ENCODE assay signal across 8 cellular contexts in the genomic region with DNA sequence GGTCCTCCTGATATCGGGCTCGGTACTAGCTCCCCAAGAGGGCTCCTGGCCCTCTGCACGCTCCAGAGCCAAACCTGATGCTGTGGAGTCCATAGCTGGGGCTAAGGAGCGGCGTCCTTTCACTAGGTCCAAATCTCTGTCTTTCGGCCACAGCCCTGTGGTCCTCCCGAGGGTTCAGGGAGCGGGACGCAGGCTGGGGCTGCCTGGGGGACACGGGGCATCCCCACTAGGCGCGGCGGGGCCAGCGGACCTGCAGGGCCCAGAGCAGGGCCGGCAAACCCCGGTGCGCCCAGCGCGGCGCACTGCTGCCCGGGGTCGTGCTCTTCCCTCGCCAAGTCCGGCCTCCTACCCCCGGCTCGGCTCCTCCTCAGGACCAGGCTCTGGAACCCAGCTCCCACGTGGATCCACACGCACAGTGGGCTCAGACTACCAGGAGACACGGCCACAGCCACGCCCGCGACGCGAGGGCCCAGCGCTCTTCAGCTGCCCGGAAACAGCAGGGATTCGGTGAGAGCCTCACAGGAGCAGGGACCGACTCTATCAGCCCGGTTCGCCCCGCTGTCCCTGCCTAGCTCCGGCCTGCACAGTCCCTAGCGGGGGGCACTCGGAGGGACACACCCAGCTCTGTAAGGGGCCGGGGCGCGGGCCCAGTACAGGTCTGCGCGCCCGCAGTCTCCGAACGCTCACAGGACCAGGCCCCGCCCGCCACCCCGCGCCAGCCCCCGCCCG. TPM values are rescaled to one million over a fixed set of nuclear protein-coding genes. Genes with fewer than 3 reads are reported as not detected.
DNase-seq lines count a peak whose midpoint lies in the region; ATAC-seq and TF ChIP-seq lines count a peak whose summit lies in the region.

No MANE protein-coding gene starts in this region.

- peaks cover 49% of the 10 kb centered on the region for H3K36me3 Mint-ChIP-seq in CD4-positive, alpha-beta T cell (ENCODE audit: low read depth)
- H3K36me3 Mint-ChIP-seq in brain = peaks cover 46% of the 10 kb centered on the region

- H3K27me3 Mint-ChIP-seq in CD4-positive, alpha-beta T cell = no peaks in the 10 kb centered on the region
- H3K27me3 Mint-ChIP-seq in brain = peaks cover 3% of the 10 kb centered on the region

- no peak for TF ChIP-seq CTCF in CD4-positive, alpha-beta T cell (IDR thresholded peaks at IDR 0.05)
- TF ChIP-seq CTCF in brain (conservative IDR thresholded peaks at IDR 0.05) = no peak

- H3K4me3 Mint-ChIP-seq in CD4-positive, alpha-beta T cell = peak overlapping the region; percentile 83
- H3K4me3 Mint-ChIP-seq in brain = peak overlapping the region; percentile 88 to 91 (median 88)

- peak in 5 of 10 experiments; percentile 11 to 44 (median 16) for DNase-seq in CD4-positive, alpha-beta T cell
- DNase-seq in RKO (ENCODE audit: low spot score) = peak; percentile 54
- peak; percentile 83 for DNase-seq in retina
- no peak for DNase-seq in AML-193 (lab: John Stamatoyannopoulos, UW)

- peak overlapping the region; percentile 58 for H3K4me3 ChIP-seq in iPS-15b (ENCODE audit: low read depth, low read length)

- H3K27ac Mint-ChIP-seq in CD4-positive, alpha-beta T cell = peak overlapping the region; percentile 76
- H3K27ac Mint-ChIP-seq in brain = peak overlapping the region in 4 of 5 experiments; percentile 83 to 93 (median 84)

- H3K9me3 ChIP-seq in CD4-positive, alpha-beta T cell (ENCODE audit: control insufficient read depth, low read length) = peaks cover 11% of the 10 kb centered on the region
- H3K9me3 ChIP-seq in iPS-15b (ENCODE audit: control insufficient read depth, insufficient read depth, low read length) = no peaks in the 10 kb centered on the region

- no peaks in the 10 kb centered on the region for H3K27me3 ChIP-seq in CD4-positive, alpha-beta T cell (ENCODE audit: control insufficient read depth, insufficient read depth, low read length)
- H3K27me3 ChIP-seq in iPS-15b (ENCODE audit: control insufficient read depth, insufficient read depth, low read length) = peaks cover 14% of the 10 kb centered on the region

- intact Hi-C loops in CD4-positive, alpha-beta T cell (cut with DNase I, micrococcal nuclease) = loop anchor here (1.0 to 5.0 kb wide), 3 partner anchors 37 to 82 kb away; partner anchors contain the start of gene MRPS5 (in 1 of the 2)

- H3K4me1 ChIP-seq in iPS-15b (ENCODE audit: control insufficient read depth, insufficient read depth, low read length) = no peaks in the 10 kb centered on the region

- peaks cover 3% of the 10 kb centered on the region for H3K36me3 ChIP-seq in iPS-15b (ENCODE audit: control insufficient read depth, insufficient read depth, low read length)

- peak overlapping the region; percentile 33 for H3K27ac ChIP-seq in CD4-positive, alpha-beta T cell (ENCODE audit: low read depth, low read length)

- H3K4me1 Mint-ChIP-seq in CD4-positive, alpha-beta T cell (ENCODE audit: low read depth) = peaks cover 21% of the 10 kb centered on the region
- peaks cover 30% of the 10 kb centered on the region for H3K4me1 Mint-ChIP-seq in brain

- CTCF ChIA-PET in CD4-positive, alpha-beta T cell (lab: Charles Lee) = interaction anchor here (1.4 kb wide), 1 partner anchor 38 kb away, joined by 5 read pairs; the partner anchor contains the start of gene MRPS5

- ATAC-seq in CD4-positive, alpha-beta T cell (ENCODE audit: poor library complexity) = peak; percentile 58
- ATAC-seq in GM19023 (IDR thresholded peaks at IDR 0.05; ENCODE audit: unreplicated experiment) (peak; percentile 56), HG03097 (IDR thresholded peaks at IDR 0.05; ENCODE audit: low FRiP score, unreplicated experiment) (peak; percentile 32)

- peaks cover 7% of the 10 kb centered on the region for H3K9me3 Mint-ChIP-seq in CD4-positive, alpha-beta T cell
- H3K9me3 Mint-ChIP-seq in brain = peaks cover 11 to 25% (median 21%) of the 10 kb centered on the region in 5 experiments

- POLR2A ChIA-PET in CD4-positive, alpha-beta T cell (lab: Charles Lee) = interaction anchor here (1.0 to 3.8 kb wide), 11 partner anchors 11 to 244 kb away, joined by 3 to 46 read pairs (median 5); partner anchors contain the start of genes FAHD2A, MAL and MRPS5

- peak overlapping the region; percentile 76 for H3K9ac ChIP-seq in iPS-15b (ENCODE audit: low read depth, low read length)

RNA-seq across cellular contexts. Expression of gene ZNF514, which starts 0.6 kb away (rescaled TPM):
- 1 to 10 TPM; 4.7 to 6.3 TPM for total RNA-seq in CD4-positive, alpha-beta T cell
- polyA plus RNA-seq in brain (ENCODE audit: insufficient read depth, low read depth, low replicate concordance) = 7.5 TPM

RNA-seq across cellular contexts. Expression of gene ZNF2, which starts 6.6 kb away (rescaled TPM):
- under 1 TPM in 1 of 2 experiments, not detected in 1; 0.53 TPM for total RNA-seq in CD4-positive, alpha-beta T cell
- polyA plus RNA-seq in brain (ENCODE audit: insufficient read depth, low read depth, low replicate concordance) = 2.8 TPM

RNA-seq across cellular contexts. Expression of gene MRPS5, which starts 37.4 kb away (rescaled TPM):
- total RNA-seq in CD4-positive, alpha-beta T cell = 10 to 100 TPM; 15.3 to 16.3 TPM
- polyA plus RNA-seq in brain (ENCODE audit: insufficient read depth, low read depth, low replicate concordance) = 36.1 TPM

RNA-seq across cellular contexts. Expression of gene ZNF892, which starts 48.3 kb away (rescaled TPM):
- total RNA-seq in CD4-positive, alpha-beta T cell = 1 to 10 TPM in 1 of 2 experiments, under 1 TPM in 1; 0.82 to 1.1 TPM
- 2.1 TPM for polyA plus RNA-seq in brain (ENCODE audit: insufficient read depth, low read depth, low replicate concordance)

Comparison
In these comparisons a context has a peak if more than half of its experiments do, and no peak if none do; other contexts are left out.
1. DNase-seq: peak in RKO (single experiment) and retina (single experiment); none in AML-193 (0 of 2).
2. Peak in every context shown above with its lines, with median percentiles within 50 percentile points of each other: ATAC-seq.